Comparison of ENCODE assay signal across 19 cellular contexts in genomic region chr14:80792756-80793155, GRCh38.
"Had no signal": no experiment of that assay in that cellular context is flagged by ENCODE, and none has a peak within 500 bp of the region (broad histone marks: within the 10 kb centered on the region; RNA-seq: fewer than 3 reads in every experiment).

No MANE protein-coding gene starts in this region.

- H3K27me3 ChIP-seq: dorsolateral prefrontal cortex, gastroesophageal sphincter, upper lobe of left lung, vagina had no signal

- H3K27me3 Mint-ChIP-seq: naive B cell had no signal

- H3K27ac ChIP-seq: coronary artery, dorsolateral prefrontal cortex, gastroesophageal sphincter, upper lobe of left lung, vagina had no signal

- H3K36me3 ChIP-seq: upper lobe of left lung, vagina had no signal

- DNase-seq: dorsolateral prefrontal cortex; effector memory CD4-positive, alpha-beta T cell; foreskin fibroblast; glutamatergic neuron; immature natural killer cell; left colon; left ventricle myocardium superior; mesenchymal stem cell; naive B cell; posterior cingulate gyrus; small intestine; stimulated activated CD4-positive, alpha-beta T cell treated with anti-CD3 and anti-CD28 coated beads, Interleukin-12 subunit alpha, Interleukin-12 subunit beta, amount 100 ng/mL, for 4 hours; stimulated activated naive CD4-positive, alpha-beta T cell treated with Interleukin-2 at 50 U/mL for 16 hours; upper lobe of left lung had no signal

- H3K9me3 ChIP-seq: gastroesophageal sphincter, upper lobe of left lung, vagina had no signal

- H3K4me1 ChIP-seq: gastroesophageal sphincter, upper lobe of left lung, vagina had no signal

- H3K4me3 Mint-ChIP-seq: immature natural killer cell, nephron had no signal

- H3K9me3 Mint-ChIP-seq: nephron had no signal

- H3K4me3 ChIP-seq: coronary artery, dorsolateral prefrontal cortex, gastroesophageal sphincter, lung, upper lobe of left lung, vagina had no signal

- H3K27ac Mint-ChIP-seq: immature natural killer cell, naive B cell, nephron had no signal

- H3K4me1 Mint-ChIP-seq: immature natural killer cell, naive B cell, nephron had no signal
